Comparison of ENCODE assay signal across 7 cellular contexts in the genomic region with DNA sequence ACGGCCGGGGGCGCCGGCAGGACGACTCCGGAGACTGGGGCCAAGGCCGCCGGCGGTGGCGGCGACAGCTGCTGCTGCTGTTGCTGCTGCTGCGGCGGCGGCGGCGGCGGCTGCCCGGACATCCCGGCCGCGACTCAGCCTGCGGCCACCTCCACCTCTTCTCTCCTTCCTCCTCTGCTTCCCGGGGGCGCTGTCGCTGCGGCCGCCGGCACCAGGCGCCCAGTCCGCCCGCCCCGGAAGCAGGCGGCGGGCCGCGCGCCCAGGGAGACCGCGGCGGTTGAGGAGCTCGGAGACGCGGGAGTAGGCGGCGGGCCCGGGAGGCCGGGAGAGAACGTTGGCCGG. TPM values are rescaled to one million over a fixed set of nuclear protein-coding genes. Genes with fewer than 3 reads are reported as not detected.
DNase-seq lines count a peak whose midpoint lies in the region; ATAC-seq and TF ChIP-seq lines count a peak whose summit lies in the region.

No MANE protein-coding gene starts in this region.

- 0 to 3% (median 0%) methylated on average over 6 to 49 of the region's 49 CpGs for WGBS in spleen, 5 donors

- TF ChIP-seq POLR2A in spleen (IDR thresholded peaks at IDR 0.05) = no peak

- no peak for DNase-seq in GM13977 (ENCODE audit: low spot score)
- DNase-seq in Kasumi-1 (lab: John Stamatoyannopoulos, UW) = peak; percentile 73 to 80
- peak; percentile 75 for DNase-seq in activated CD8-positive, alpha-beta T cell treated with anti-CD3 and anti-CD28 coated beads, Interleukin-2, amount 10 ng/mL, durations not matched to agents 7 days and 5 days
- peak; percentile 76 for DNase-seq in left cardiac atrium
- peak; percentile 96 for DNase-seq in spleen
- DNase-seq in AG20443 (ENCODE audit: low spot score) = no peak

- TF ChIP-seq CTCF in GM13977 (IDR thresholded peaks at IDR 0.05; ENCODE audit: extremely low read depth, insufficient read depth, missing control alignments) (peak; percentile 38), spleen (IDR thresholded peaks at IDR 0.05 in 8 of 11, conservative IDR thresholded peaks at IDR 0.05 in 3 of 11) (peak in 5 of 11 experiments; percentile 9 to 44 (median 29))

- peak overlapping the region; percentile 54 to 84 (median 72) for H3K4me3 ChIP-seq in spleen

- H3K9me3 ChIP-seq in spleen = no peaks in the 10 kb centered on the region

- H3K36me3 Mint-ChIP-seq in activated CD8-positive, alpha-beta T cell treated with anti-CD3 and anti-CD28 coated beads, Interleukin-2, amount 10 ng/mL, durations not matched to agents 7 days and 5 days (ENCODE audit: low read depth) = peaks cover 23% of the 10 kb centered on the region

- H3K27ac Mint-ChIP-seq in activated CD8-positive, alpha-beta T cell treated with anti-CD3 and anti-CD28 coated beads, Interleukin-2, amount 10 ng/mL, durations not matched to agents 7 days and 5 days = peak overlapping the region; percentile 67

- no peaks in the 10 kb centered on the region for H3K27me3 Mint-ChIP-seq in activated CD8-positive, alpha-beta T cell treated with anti-CD3 and anti-CD28 coated beads, Interleukin-2, amount 10 ng/mL, durations not matched to agents 7 days and 5 days (ENCODE audit: low read depth)

- POLR2A ChIA-PET in activated CD8-positive, alpha-beta T cell treated with anti-CD3 and anti-CD28 coated beads, Interleukin-2, amount 10 ng/mL, durations not matched to agents 7 days and 5 days (lab: Charles Lee) = interaction anchor here (0.6 to 3.7 kb wide), 15 partner anchors 8 to 398 kb away, joined by 3 to 23 read pairs (median 3); a partner anchor contains a TSS

- H3K27ac ChIP-seq in spleen = peak overlapping the region; percentile 83 to 99 (median 96)

- H3K4me3 Mint-ChIP-seq in activated CD8-positive, alpha-beta T cell treated with anti-CD3 and anti-CD28 coated beads, Interleukin-2, amount 10 ng/mL, durations not matched to agents 7 days and 5 days = peak overlapping the region; percentile 61

- no peaks in the 10 kb centered on the region for H3K27me3 ChIP-seq in spleen (replicated peaks in 1 of 7)

- H3K36me3 ChIP-seq in spleen = peaks cover 0 to 3% (median 0%) of the 10 kb centered on the region in 6 donors

- H3K4me1 Mint-ChIP-seq in activated CD8-positive, alpha-beta T cell treated with anti-CD3 and anti-CD28 coated beads, Interleukin-2, amount 10 ng/mL, durations not matched to agents 7 days and 5 days (ENCODE audit: low read depth) = peaks cover 52% of the 10 kb centered on the region

- intact Hi-C loops in left cardiac atrium (cut with DNase I) (no loop called here), spleen (cut with DNase I; ENCODE audit: low total_unique reads) (loop anchor here (5.0 kb wide), 1 partner anchor 99 kb away; no protein-coding TSS in a partner anchor)

- in situ Hi-C loops in GM13977 (cut with MboI; ENCODE audit: low pct_unique_long_range_greater_than_20kb, low sequenced_read_pairs, unreplicated experiment) = no loop called here

- peaks cover 3% of the 10 kb centered on the region for H3K9me3 Mint-ChIP-seq in activated CD8-positive, alpha-beta T cell treated with anti-CD3 and anti-CD28 coated beads, Interleukin-2, amount 10 ng/mL, durations not matched to agents 7 days and 5 days (ENCODE audit: insufficient read depth)

- ATAC-seq in GM21786 (IDR thresholded peaks at IDR 0.05; ENCODE audit: unreplicated experiment) = peak; percentile 41
- peak; percentile 63 for ATAC-seq in activated CD8-positive, alpha-beta T cell treated with anti-CD3 and anti-CD28 coated beads, Interleukin-2, amount 10 ng/mL, durations not matched to agents 7 days and 5 days
- ATAC-seq in left cardiac atrium = peak in 1 of 2 donors; percentile 19

- peaks cover 18 to 58% (median 42%) of the 10 kb centered on the region in 6 donors for H3K4me1 ChIP-seq in spleen

- CTCF ChIA-PET in activated CD8-positive, alpha-beta T cell treated with anti-CD3 and anti-CD28 coated beads, Interleukin-2, amount 10 ng/mL, durations not matched to agents 7 days and 5 days (lab: Charles Lee) = interaction anchor here (0.9 to 5.0 kb wide), 7 partner anchors 12 to 95 kb away, joined by 3 to 36 read pairs (median 4); a partner anchor contains a TSS

RNA-seq across cellular contexts. Expression of a gene that starts 0.3 kb away (rescaled TPM):
- total RNA-seq in activated CD8-positive, alpha-beta T cell treated with anti-CD3 and anti-CD28 coated beads, Interleukin-2, amount 10 ng/mL, durations not matched to agents 7 days and 5 days = 10 to 100 TPM; 50.0 to 53.4 TPM
- total RNA-seq in left cardiac atrium (10 to 100 TPM; 27.3 to 33.1 TPM), spleen (10 to 100 TPM; 32.1 to 41.8 (median 37.4) TPM)
- 10 to 100 TPM; 13.4 to 16.4 (median 14.5) TPM for polyA plus RNA-seq in spleen

Comparison
In these comparisons a context has a peak if more than half of its experiments do, and no peak if none do; other contexts are left out.
1. DNase-seq: peak in Kasumi-1 (2 of 2), activated CD8-positive, alpha-beta T cell treated with anti-CD3 and anti-CD28 coated beads, Interleukin-2, amount 10 ng/mL, durations not matched to agents 7 days and 5 days (single experiment), left cardiac atrium (single experiment) and spleen (single experiment); none in GM13977 (single experiment) and AG20443 (single experiment).